Comparison of ENCODE assay signal across 9 cellular contexts in genomic region chr6:73798592-73798991, GRCh38.
DNase-seq lines count a peak whose midpoint lies in the region; ATAC-seq, FAIRE-seq and TF ChIP-seq lines count a peak whose summit lies in the region.
"Had no signal": no experiment of that assay in that cellular context is flagged by ENCODE, and none has a peak within 500 bp of the region (broad histone marks: within the 10 kb centered on the region; RNA-seq: fewer than 3 reads in every experiment).

No MANE protein-coding gene starts in this region.

- no peak overlapping the region for H4K91ac ChIP-seq in trophoblast cell (ENCODE audit: low read depth, low read length)

- no peak overlapping the region for H2BK5ac ChIP-seq in trophoblast cell (ENCODE audit: low read depth, low read length, poor library complexity)

- no peak overlapping the region for H4K12ac ChIP-seq in trophoblast cell (ENCODE audit: low read depth, low read length)

- H3K4ac ChIP-seq in trophoblast cell (ENCODE audit: low read depth, low read length), result no peak overlapping the region

- no peak overlapping the region for H3K9ac ChIP-seq in trophoblast cell (ENCODE audit: low read length)

- DNase-seq in GM13976 (ENCODE audit: low spot score), result peak; percentile 57
- DNase-seq in dermis blood vessel endothelial cell, result peak; percentile 67
- DNase-seq in trophoblast cell, result peak; percentile 35 to 50
- no peak for DNase-seq in GM12892 (ENCODE audit: insufficient read length)
- no peak for DNase-seq in NCI-H69 (lab: John Stamatoyannopoulos, UW)
- DNase-seq: natural killer cell had no signal

- no peak overlapping the region for H3K14ac ChIP-seq in trophoblast cell (ENCODE audit: low read length)

- no peak for TF ChIP-seq RAD21 in Ishikawa (IDR thresholded peaks at IDR 0.05; ENCODE audit: low read depth)

- H3K79me1 ChIP-seq in trophoblast cell (ENCODE audit: low read length), result no peaks in the 10 kb centered on the region

- no peak for FAIRE-seq in GM12892 (lab: Jason Lieb, UNC)

- H2AK5ac ChIP-seq in trophoblast cell (ENCODE audit: low read length), result no peak overlapping the region

- in situ Hi-C loops in GM13976 (cut with MboI; ENCODE audit: low sequenced_read_pairs, unreplicated experiment), result no loop called here

- H2AFZ ChIP-seq in trophoblast cell (ENCODE audit: insufficient read depth, low read length, poor library complexity), result no peak overlapping the region

- no peak overlapping the region for H3K18ac ChIP-seq in trophoblast cell (ENCODE audit: low read length)

- H3K4me2 ChIP-seq in trophoblast cell (ENCODE audit: low read length), result no peak overlapping the region

- TF ChIP-seq EP300 in Ishikawa (IDR thresholded peaks at IDR 0.05; ENCODE audit: borderline replicate concordance), result no peak

- H2BK120ac ChIP-seq in trophoblast cell (ENCODE audit: insufficient read depth, low read length, poor library complexity), result no peak overlapping the region

- ATAC-seq in GM21825 (IDR thresholded peaks at IDR 0.05; ENCODE audit: unreplicated experiment) (peak; percentile 92), GM18861 (IDR thresholded peaks at IDR 0.05; ENCODE audit: unreplicated experiment) (no peak)

- no peak overlapping the region for H3K27ac ChIP-seq in trophoblast cell (ENCODE audit: low read depth, low read length)

- no peak for TF ChIP-seq POLR2A in GM12892 (IDR thresholded peaks at IDR 0.05; ENCODE audit: low read depth, low read length)

- no peak overlapping the region for H2BK12ac ChIP-seq in trophoblast cell (ENCODE audit: low read length)

- TF ChIP-seq CTCF in GM13976 (IDR thresholded peaks at IDR 0.05; ENCODE audit: borderline replicate concordance, control extremely low read depth, extremely low read depth, insufficient read depth, missing control alignments), result peak; percentile 16

- H3K36me3 ChIP-seq in trophoblast cell (ENCODE audit: control insufficient read depth in 1 of 2, insufficient read depth in 2 of 2, low read length in 2 of 2), result no peaks in the 10 kb centered on the region

- no peaks in the 10 kb centered on the region for H3K9me3 ChIP-seq in trophoblast cell (ENCODE audit: insufficient read depth, low read depth, low read length)

- H3K23ac ChIP-seq in trophoblast cell (ENCODE audit: low read length), result no peak overlapping the region

- no peak overlapping the region for H3K4me3 ChIP-seq in trophoblast cell (ENCODE audit: low read depth, low read length)

- no peaks in the 10 kb centered on the region for H3K27me3 ChIP-seq in trophoblast cell (ENCODE audit: insufficient read depth, low read length)

- H4K8ac ChIP-seq in trophoblast cell (ENCODE audit: low read depth, low read length), result no peak overlapping the region

- no peaks in the 10 kb centered on the region for H3K4me1 ChIP-seq in trophoblast cell (ENCODE audit: control insufficient read depth in 1 of 2, insufficient read depth in 2 of 2, low read length in 2 of 2)

- WGBS in trophoblast cell (ENCODE audit: extremely low coverage, insufficient coverage, insufficient read length), result no CpG with 5 or more reads among the region's 2 CpGs

- no peaks in the 10 kb centered on the region for H3K79me2 ChIP-seq in trophoblast cell (ENCODE audit: control insufficient read depth, insufficient read depth, low read length, poor library complexity)

TF ChIP-seq in Ishikawa, 13 proteins besides CTCF, POLR2A, EP300 and RAD21:
- TF ChIP-seq CEBPB (IDR thresholded peaks at IDR 0.05) (0 out of 2 replicates have a peak, but pooled peaks have one; percentile 11), MAX (IDR thresholded peaks at IDR 0.05) (no peak)

Comparison
In these comparisons a context has a peak if more than half of its experiments do, and no peak if none do; other contexts are left out.
1. DNase-seq: peak in GM13976 (single experiment), dermis blood vessel endothelial cell (single experiment) and trophoblast cell (2 of 2); none in GM12892 (single experiment) and NCI-H69 (single experiment).